2 cellular contexts compared by ENCODE assay signal in genomic region chr5:179841621-179842020, GRCh38.
TF ChIP-seq lines count a peak whose summit lies in the region.

No MANE protein-coding gene starts in this region.

TF ChIP-seq in SK-N-SH treated with all-trans-retinoic acid at 6 μM for 48 hours, 23 proteins besides CTCF, POLR2A, EP300 and RAD21:
- TF ChIP-seq TCF4 (CRISPR knock-in tag; IDR thresholded peaks at IDR 0.05; ENCODE audit: borderline replicate concordance): no peak
- no peak for TF ChIP-seq ZC3H10 (CRISPR knock-in tag; IDR thresholded peaks at IDR 0.05)
- TF ChIP-seq GLIS3 (CRISPR knock-in tag; IDR thresholded peaks at IDR 0.05): no peak
- TF ChIP-seq TSHZ2 (CRISPR knock-in tag; IDR thresholded peaks at IDR 0.05): no peak
- no peak for TF ChIP-seq ZFP30 (CRISPR knock-in tag; IDR thresholded peaks at IDR 0.05)
- no peak for TF ChIP-seq OSR1 (CRISPR knock-in tag; IDR thresholded peaks at IDR 0.05)
- no peak for TF ChIP-seq ZFP3 (CRISPR knock-in tag; IDR thresholded peaks at IDR 0.05)
- no peak for TF ChIP-seq POU6F1 (CRISPR knock-in tag; IDR thresholded peaks at IDR 0.05; ENCODE audit: borderline replicate concordance, low read depth)
- TF ChIP-seq PATZ1 (CRISPR knock-in tag; IDR thresholded peaks at IDR 0.05; ENCODE audit: borderline replicate concordance): no peak
- TF ChIP-seq ZNF70 (CRISPR knock-in tag; IDR thresholded peaks at IDR 0.05): no peak
- no peak for TF ChIP-seq CREB5 (CRISPR knock-in tag; IDR thresholded peaks at IDR 0.05; ENCODE audit: low read depth)
- no peak for TF ChIP-seq ISL1 (CRISPR knock-in tag; IDR thresholded peaks at IDR 0.05)
- no peak for TF ChIP-seq PPARA (CRISPR knock-in tag; IDR thresholded peaks at IDR 0.05; ENCODE audit: borderline replicate concordance)
- TF ChIP-seq TOX (CRISPR knock-in tag; IDR thresholded peaks at IDR 0.05; ENCODE audit: borderline replicate concordance): no peak
- TF ChIP-seq SNAI2 (CRISPR knock-in tag; IDR thresholded peaks at IDR 0.05): no peak
- no peak for TF ChIP-seq ESRRG (CRISPR knock-in tag; IDR thresholded peaks at IDR 0.05)
- TF ChIP-seq RARB (CRISPR knock-in tag; IDR thresholded peaks at IDR 0.05): no peak
- TF ChIP-seq ARNTL (CRISPR knock-in tag; IDR thresholded peaks at IDR 0.05; ENCODE audit: borderline replicate concordance, low read depth): no peak
- TF ChIP-seq ZNF8 (CRISPR knock-in tag; IDR thresholded peaks at IDR 0.05): no peak
- TF ChIP-seq CSRNP3 (CRISPR knock-in tag; IDR thresholded peaks at IDR 0.05): no peak

TF ChIP-seq in SK-N-SH, 30 proteins besides CTCF, POLR2A, EP300 and RAD21:
- no peak for TF ChIP-seq TAF1 (IDR thresholded peaks at IDR 0.05; ENCODE audit: borderline replicate concordance, low read depth, low read length)
- TF ChIP-seq SIN3A (IDR thresholded peaks at IDR 0.05; ENCODE audit: borderline replicate concordance, low read depth, low read length): no peak
- no peak for TF ChIP-seq NFIC (IDR thresholded peaks at IDR 0.05; ENCODE audit: borderline replicate concordance)
- TF ChIP-seq EZH2phosphoT487 (IDR thresholded peaks at IDR 0.05; ENCODE audit: borderline replicate concordance, low read depth): no peak
- no peak for TF ChIP-seq FOXM1 (IDR thresholded peaks at IDR 0.05; ENCODE audit: low read depth)
- no peak for TF ChIP-seq FOSL2 (IDR thresholded peaks at IDR 0.05; ENCODE audit: borderline replicate concordance, low read depth)
- no peak for TF ChIP-seq IRF3 (IDR thresholded peaks at IDR 0.05; ENCODE audit: low read depth, low read length)
- no peak for TF ChIP-seq RXRA (IDR thresholded peaks at IDR 0.05; ENCODE audit: borderline replicate concordance, low read depth)
- TF ChIP-seq TCF12 (IDR thresholded peaks at IDR 0.05): no peak
- no peak for TF ChIP-seq NRF1 (IDR thresholded peaks at IDR 0.05; ENCODE audit: low read depth, low read length)
- TF ChIP-seq MAX (IDR thresholded peaks at IDR 0.05; ENCODE audit: low read depth): no peak
- TF ChIP-seq CHD2 (IDR thresholded peaks at IDR 0.05; ENCODE audit: low read length, partially characterized antibody): no peak
- TF ChIP-seq RCOR1 (IDR thresholded peaks at IDR 0.05; ENCODE audit: low read length): no peak
- TF ChIP-seq POLR2AphosphoS5 (IDR thresholded peaks at IDR 0.05; ENCODE audit: low read depth, low read length): no peak
